In the genomic region with DNA sequence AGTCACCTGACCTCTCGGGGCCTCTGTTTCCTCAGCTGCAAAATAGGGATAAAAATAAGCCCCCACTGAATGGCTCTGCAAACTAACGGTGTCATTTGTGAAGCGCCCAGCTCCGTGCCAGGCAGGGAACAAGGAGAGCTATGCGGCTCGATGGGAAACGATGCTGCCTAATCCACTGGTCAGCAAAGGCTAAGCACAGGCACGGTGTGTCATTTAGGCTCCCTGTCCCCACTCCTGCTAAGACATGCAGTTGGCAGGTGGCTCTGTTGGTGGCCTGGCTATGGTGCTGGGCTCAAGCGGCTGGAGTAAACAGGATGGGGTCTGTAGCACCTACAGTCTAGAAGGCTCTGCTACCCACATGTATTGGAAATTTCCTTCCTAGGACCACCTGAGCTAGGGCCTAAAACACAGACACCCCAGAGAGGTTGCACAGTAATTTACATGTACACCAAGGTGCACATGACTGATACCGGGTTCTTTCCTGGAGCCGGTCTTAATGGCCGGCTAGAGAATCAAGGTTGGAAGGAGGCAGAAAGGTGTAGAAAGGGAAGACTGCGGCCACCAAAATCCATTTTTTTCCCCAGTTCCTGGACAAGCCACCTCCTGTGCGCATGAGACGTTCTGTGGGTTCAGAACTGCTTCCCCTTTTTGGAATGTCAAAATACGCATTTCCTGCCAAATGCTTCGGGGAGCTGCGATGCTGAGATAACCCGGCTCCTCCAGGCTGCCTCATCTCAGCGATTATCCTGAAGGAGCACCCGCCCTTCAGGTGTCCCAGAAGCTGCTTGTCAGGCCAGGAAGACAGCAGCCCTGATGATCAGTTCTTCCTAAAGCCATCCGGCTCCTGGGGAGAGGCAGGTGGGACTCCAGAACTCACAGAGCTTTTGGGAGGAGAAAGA, we compare ENCODE assay signal across 8 cellular contexts. TPM values are rescaled to one million over a fixed set of nuclear protein-coding genes. Genes with fewer than 3 reads are reported as not detected.
A peak's percentile ranks its signal among the peaks of the same experiment; 100 is the strongest.
DNase-seq lines count a peak whose midpoint lies in the region; ATAC-seq and TF ChIP-seq lines count a peak whose summit lies in the region.

No MANE protein-coding gene starts in this region.

- H3K4me3 ChIP-seq in mononuclear cell (ENCODE audit: low read length), result peak overlapping the region; percentile 60
- no peak overlapping the region for H3K4me3 ChIP-seq in brain microvascular endothelial cell (ENCODE audit: low read depth, low read length)

- peak; percentile 1 for DNase-seq in AG08395 (ENCODE audit: low spot score)
- peak; percentile 11 for DNase-seq in GM13977 (ENCODE audit: low spot score)
- DNase-seq in activated CD8-positive, alpha-beta memory T cell treated with anti-CD3 and anti-CD28 coated beads, Interleukin-2, amount 10 ng/mL, durations not matched to agents 7 days and 5 days, result peak; percentile 34
- DNase-seq in brain microvascular endothelial cell, result no peak
- no peak for DNase-seq in NCI-H1105 treated with DMSO at 0.1 percent for 48 hours (lab: John Stamatoyannopoulos, UW)
- DNase-seq in SW 1271 (lab: John Stamatoyannopoulos, UW), result no peak

- peaks cover 15% of the 10 kb centered on the region for H3K27me3 Mint-ChIP-seq in activated CD8-positive, alpha-beta memory T cell treated with anti-CD3 and anti-CD28 coated beads, Interleukin-2, amount 10 ng/mL, durations not matched to agents 7 days and 5 days

- no peak for ATAC-seq in activated CD8-positive, alpha-beta memory T cell treated with anti-CD3 and anti-CD28 coated beads, Interleukin-2, amount 10 ng/mL, durations not matched to agents 7 days and 5 days
- ATAC-seq in GM18520 (IDR thresholded peaks at IDR 0.05; ENCODE audit: unreplicated experiment), result no peak

- no peaks in the 10 kb centered on the region for H3K9me3 ChIP-seq in mononuclear cell (ENCODE audit: low read depth, low read length)

- in situ Hi-C loops in GM13977 (cut with MboI; ENCODE audit: low pct_unique_long_range_greater_than_20kb, low sequenced_read_pairs, unreplicated experiment) (no loop called here), brain microvascular endothelial cell (cut with HindIII; ENCODE audit: low pct_ligation_motif_present, low sequenced_read_pairs) (no loop called here)

- CTCF ChIA-PET in activated CD8-positive, alpha-beta memory T cell treated with anti-CD3 and anti-CD28 coated beads, Interleukin-2, amount 10 ng/mL, durations not matched to agents 7 days and 5 days (lab: Charles Lee), result no interaction called here

- H3K9me3 Mint-ChIP-seq in activated CD8-positive, alpha-beta memory T cell treated with anti-CD3 and anti-CD28 coated beads, Interleukin-2, amount 10 ng/mL, durations not matched to agents 7 days and 5 days (ENCODE audit: low read depth), result no peaks in the 10 kb centered on the region

- H3K27me3 ChIP-seq in mononuclear cell (ENCODE audit: insufficient read depth, low read length), result no peaks in the 10 kb centered on the region
- H3K27me3 ChIP-seq in brain microvascular endothelial cell (replicated peaks), result no peaks in the 10 kb centered on the region

- H3K4me1 ChIP-seq in mononuclear cell (ENCODE audit: insufficient read depth, low read length), result peaks cover 46% of the 10 kb centered on the region

- H3K4me1 Mint-ChIP-seq in activated CD8-positive, alpha-beta memory T cell treated with anti-CD3 and anti-CD28 coated beads, Interleukin-2, amount 10 ng/mL, durations not matched to agents 7 days and 5 days, result peaks cover 17% of the 10 kb centered on the region

- no peak overlapping the region for H3K4me3 Mint-ChIP-seq in activated CD8-positive, alpha-beta memory T cell treated with anti-CD3 and anti-CD28 coated beads, Interleukin-2, amount 10 ng/mL, durations not matched to agents 7 days and 5 days

- H3K27ac Mint-ChIP-seq in activated CD8-positive, alpha-beta memory T cell treated with anti-CD3 and anti-CD28 coated beads, Interleukin-2, amount 10 ng/mL, durations not matched to agents 7 days and 5 days, result no peak overlapping the region

- no peaks in the 10 kb centered on the region for H3K36me3 ChIP-seq in brain microvascular endothelial cell (replicated peaks)

- H3K27ac ChIP-seq in brain microvascular endothelial cell, result no peak overlapping the region

- TF ChIP-seq CTCF in GM13977 (IDR thresholded peaks at IDR 0.05; ENCODE audit: extremely low read depth, insufficient read depth, missing control alignments), result no peak
- no peak for TF ChIP-seq CTCF in brain microvascular endothelial cell (IDR thresholded peaks at IDR 0.05; ENCODE audit: low read depth, low read length, missing control alignments)

- H3K36me3 Mint-ChIP-seq in activated CD8-positive, alpha-beta memory T cell treated with anti-CD3 and anti-CD28 coated beads, Interleukin-2, amount 10 ng/mL, durations not matched to agents 7 days and 5 days, result no peaks in the 10 kb centered on the region

RNA-seq across cellular contexts. Expression of a gene that starts 1.0 kb away (rescaled TPM):
- total RNA-seq in activated CD8-positive, alpha-beta memory T cell treated with anti-CD3 and anti-CD28 coated beads, Interleukin-2, amount 10 ng/mL, durations not matched to agents 7 days and 5 days, result 1 to 10 TPM; 5.9 to 8.2 TPM
- 17.2 TPM for total RNA-seq in mononuclear cell

Comparison
In these comparisons a context has a peak if more than half of its experiments do, and no peak if none do; other contexts are left out.
1. DNase-seq: peak in AG08395 (single experiment), GM13977 (single experiment) and activated CD8-positive, alpha-beta memory T cell treated with anti-CD3 and anti-CD28 coated beads, Interleukin-2, amount 10 ng/mL, durations not matched to agents 7 days and 5 days (single experiment); none in brain microvascular endothelial cell (single experiment), NCI-H1105 treated with DMSO at 0.1 percent for 48 hours (single experiment) and SW 1271 (0 of 2).